In genomic region chr14:58749066-58749669, GRCh38 we compare ENCODE assay signal across 8 cellular contexts.
DNase-seq lines count a peak whose midpoint lies in the region; ATAC-seq and TF ChIP-seq lines count a peak whose summit lies in the region.

No MANE protein-coding gene starts in this region.

- H3K27me3 ChIP-seq in colonic mucosa (no peaks in the 10 kb centered on the region), trophoblast cell (ENCODE audit: insufficient read depth, low read length) (no peaks in the 10 kb centered on the region)

- H2AK5ac ChIP-seq in trophoblast cell (ENCODE audit: low read length): no peak overlapping the region

- H3K4me3 ChIP-seq in colonic mucosa (no peak overlapping the region), trophoblast cell (ENCODE audit: low read depth, low read length) (no peak overlapping the region)

- H3K4ac ChIP-seq in trophoblast cell (ENCODE audit: low read depth, low read length): no peak overlapping the region

- no peak overlapping the region for H2BK5ac ChIP-seq in trophoblast cell (ENCODE audit: low read depth, low read length, poor library complexity)

- H4K8ac ChIP-seq in trophoblast cell (ENCODE audit: low read depth, low read length): no peak overlapping the region

- WGBS in trophoblast cell (ENCODE audit: extremely low coverage, insufficient coverage, insufficient read length): no CpG with 5 or more reads among the region's 5 CpGs

- no peaks in the 10 kb centered on the region for H3K79me1 ChIP-seq in trophoblast cell (ENCODE audit: low read length)

- H4K91ac ChIP-seq in trophoblast cell (ENCODE audit: low read depth, low read length): no peak overlapping the region

- H2AFZ ChIP-seq in trophoblast cell (ENCODE audit: insufficient read depth, low read length, poor library complexity): no peak overlapping the region

- no peak overlapping the region for H2BK12ac ChIP-seq in trophoblast cell (ENCODE audit: low read length)

- ATAC-seq in GM19035 (IDR thresholded peaks at IDR 0.05; ENCODE audit: unreplicated experiment) (peak; percentile 96), HG03064 (IDR thresholded peaks at IDR 0.05; ENCODE audit: low read depth, unreplicated experiment) (peak; percentile 88)

- H3K18ac ChIP-seq in trophoblast cell (ENCODE audit: low read length): no peak overlapping the region

- intact Hi-C loops in colonic mucosa (cut with DNase I) (no loop called here), posterior vena cava (cut with DNase I) (no loop called here)

- H3K36me3 ChIP-seq in colonic mucosa (no peaks in the 10 kb centered on the region), trophoblast cell (ENCODE audit: control insufficient read depth in 1 of 2, insufficient read depth in 2 of 2, low read length in 2 of 2) (no peaks in the 10 kb centered on the region)

- H4K12ac ChIP-seq in trophoblast cell (ENCODE audit: low read depth, low read length): no peak overlapping the region

- no peak overlapping the region for H2BK120ac ChIP-seq in trophoblast cell (ENCODE audit: insufficient read depth, low read length, poor library complexity)

- no peak overlapping the region for H3K14ac ChIP-seq in trophoblast cell (ENCODE audit: low read length)

- no peak overlapping the region for H3K9ac ChIP-seq in colonic mucosa (ENCODE audit: low read depth in 2 of 2, low read length in 2 of 2)
- no peak overlapping the region for H3K9ac ChIP-seq in trophoblast cell (ENCODE audit: low read length)

- DNase-seq in DMS79 treated with DMSO at 0.1 percent for 48 hours (lab: John Stamatoyannopoulos, UW) (peak; percentile 100), NCI-H69 (lab: John Stamatoyannopoulos, UW) (peak; percentile 86), colonic mucosa (peak; percentile 64), trophoblast cell (peak; percentile 24 to 35), epidermal melanocyte (ENCODE audit: insufficient read length, low spot score) (no peak), posterior vena cava (ENCODE audit: low spot score) (no peak)

- TF ChIP-seq CTCF in colonic mucosa (IDR thresholded peaks at IDR 0.05): no peak

- H3K4me2 ChIP-seq in trophoblast cell (ENCODE audit: low read length): no peak overlapping the region

- H3K9me3 ChIP-seq in colonic mucosa (no peaks in the 10 kb centered on the region), trophoblast cell (ENCODE audit: insufficient read depth, low read depth, low read length) (peaks cover 3% of the 10 kb centered on the region)

- H3K27ac ChIP-seq in colonic mucosa: peak overlapping the region; percentile 82
- no peak overlapping the region for H3K27ac ChIP-seq in trophoblast cell (ENCODE audit: low read depth, low read length)

- H3K79me2 ChIP-seq in trophoblast cell (ENCODE audit: control insufficient read depth, insufficient read depth, low read length, poor library complexity): peaks cover 2% of the 10 kb centered on the region

- no peak overlapping the region for H3K23ac ChIP-seq in trophoblast cell (ENCODE audit: low read length)

- H3K4me1 ChIP-seq in colonic mucosa: peaks cover 20% of the 10 kb centered on the region
- H3K4me1 ChIP-seq in trophoblast cell (ENCODE audit: control insufficient read depth in 1 of 2, insufficient read depth in 2 of 2, low read length in 2 of 2): peaks cover 0 to 4% of the 10 kb centered on the region in 2 experiments

Comparison
In these comparisons a context has a peak if more than half of its experiments do, and no peak if none do; other contexts are left out.
1. DNase-seq: peak in DMS79 treated with DMSO at 0.1 percent for 48 hours (single experiment), NCI-H69 (single experiment), colonic mucosa (single experiment) and trophoblast cell (2 of 2); none in epidermal melanocyte (single experiment) and posterior vena cava (single experiment).